Comparison of ENCODE assay signal across 9 cellular contexts in genomic region chr16:67311607-67312449, GRCh38. TPM values are rescaled to one million over a fixed set of nuclear protein-coding genes. Genes with fewer than 3 reads are reported as not detected.
A peak's percentile ranks its signal among the peaks of the same experiment; 100 is the strongest.
DNase-seq lines count a peak whose midpoint lies in the region; TF ChIP-seq lines count a peak whose summit lies in the region.
"Had no signal": no experiment of that assay in that cellular context is flagged by ENCODE, and none has a peak within 500 bp of the region (broad histone marks: within the 10 kb centered on the region; RNA-seq: fewer than 3 reads in every experiment).

No MANE protein-coding gene starts in this region.

- H3K27ac ChIP-seq in HEK293 (ENCODE audit: extremely low read depth, low read depth, low read length) = no peak overlapping the region
- H3K27ac ChIP-seq in ascending aorta = peak overlapping the region; percentile 49
- peak overlapping the region; percentile 66 to 70 for H3K27ac ChIP-seq in mucosa of rectum (ENCODE audit: low read depth in 2 of 2, low read length in 2 of 2)
- H3K27ac ChIP-seq: neutrophil had no signal

- H3K9me3 ChIP-seq in HEK293 (ENCODE audit: control insufficient read depth, insufficient read depth, low read depth, low read length) (no peaks in the 10 kb centered on the region), ascending aorta (no peaks in the 10 kb centered on the region), mucosa of rectum (ENCODE audit: control insufficient read depth in 2 of 2, low read length in 2 of 2) (no peaks in the 10 kb centered on the region)
- H3K9me3 ChIP-seq: neutrophil had no signal

- POLR2A ChIA-PET in GM10248 (lab: Yijun Ruan, JAX) (interaction anchor here (0.5 kb wide), 1 partner anchor 216 kb away, joined by 4 read pairs; no protein-coding TSS in a partner anchor), HEK293 (lab: Yijun Ruan, JAX) (interaction anchor here (1.2 kb wide), 1 partner anchor 15 kb away, joined by 5 read pairs; no protein-coding TSS in a partner anchor)

- H3K4me1 ChIP-seq in HEK293 (ENCODE audit: control insufficient read depth, insufficient read depth, low read length) (peaks cover 8% of the 10 kb centered on the region; the same call in 1 of the 2 replicates), ascending aorta (no peaks in the 10 kb centered on the region), mucosa of rectum (ENCODE audit: control insufficient read depth in 2 of 2, insufficient read depth in 2 of 2, low read length in 2 of 2) (peaks cover 0 to 5% of the 10 kb centered on the region in 2 donors)

- H3K36me3 ChIP-seq in HEK293 (ENCODE audit: control insufficient read depth in 2 of 2, insufficient read depth in 1 of 2, low read length in 2 of 2) = no peaks in the 10 kb centered on the region
- H3K36me3 ChIP-seq in ascending aorta = no peaks in the 10 kb centered on the region
- H3K36me3 ChIP-seq in mucosa of rectum (ENCODE audit: control insufficient read depth in 2 of 2, insufficient read depth in 2 of 2, low read length in 2 of 2) = no peaks in the 10 kb centered on the region
- H3K36me3 ChIP-seq: neutrophil had no signal

- CTCF ChIA-PET in GM10248 (lab: Yijun Ruan, JAX) = interaction anchor here (1.8 kb wide), 1 partner anchor 27 kb away, joined by 6 read pairs; no protein-coding TSS in a partner anchor
- CTCF ChIA-PET in HEK293 (lab: Yijun Ruan, JAX) = interaction anchor here (0.6 to 4.3 kb wide), 3 partner anchors 15 to 128 kb away, joined by 3 to 18 read pairs (median 3); partner anchors contain the start of genes KCTD19 and LRRC36

- TF ChIP-seq CTCF in GM10248 (IDR thresholded peaks at IDR 0.05; ENCODE audit: control extremely low read depth, extremely low read depth, low read depth, missing control alignments) (no peak), HEK293 (tag by site-specific recombination; IDR thresholded peaks at IDR 0.05) (no peak), ascending aorta (IDR thresholded peaks at IDR 0.05) (no peak)

- H3K27me3 ChIP-seq in ascending aorta (no peaks in the 10 kb centered on the region), mucosa of rectum (ENCODE audit: control insufficient read depth in 2 of 2, insufficient read depth in 2 of 2, low read length in 2 of 2) (no peaks in the 10 kb centered on the region)

- DNase-seq in GM10248 (ENCODE audit: extremely low spot score) = peak; percentile 76
- peak in 1 of 2 donors; percentile 79 for DNase-seq in ascending aorta (ENCODE audit: low spot score in 2 of 2)
- peak; percentile 36 for DNase-seq in superior temporal gyrus (ENCODE audit: extremely low spot score)
- no peak for DNase-seq in NCI-H446 treated with DMSO at 0.1 percent for 48 hours (lab: John Stamatoyannopoulos, UW)
- no peak for DNase-seq in NCI-H2081 treated with DMSO at 0.1 percent for 48 hours (lab: John Stamatoyannopoulos, UW)

- intact Hi-C loops in ascending aorta (cut with DNase I) = no loop called here

- H3K9ac ChIP-seq in mucosa of rectum (ENCODE audit: low read depth in 1 of 2, low read length in 2 of 2) = no peak overlapping the region

- no peak overlapping the region for H3K4me3 ChIP-seq in HEK293 (ENCODE audit: low read depth, low read length)
- no peak overlapping the region for H3K4me3 ChIP-seq in ascending aorta
- no peak overlapping the region for H3K4me3 ChIP-seq in mucosa of rectum (ENCODE audit: low read length in 2 of 2)

TF ChIP-seq in HEK293, 187 proteins besides CTCF, POLR2A, EP300 and RAD21 (continues in another document):
- TF ChIP-seq REPIN1 (tag by site-specific recombination; IDR thresholded peaks at IDR 0.05; ENCODE audit: low read depth) = no peak
- peak; percentile 74 for TF ChIP-seq TSHZ1 (tag by site-specific recombination; IDR thresholded peaks at IDR 0.05; ENCODE audit: borderline replicate concordance)
- TF ChIP-seq SP2 (tag by site-specific recombination; IDR thresholded peaks at IDR 0.05) = peak; percentile 63
- TF ChIP-seq ZNF362 (tag by site-specific recombination; IDR thresholded peaks at IDR 0.05) = peak; percentile 47; the same call in 1 of the 2 replicates
- peak; percentile 82 for TF ChIP-seq PRDM1 (tag by site-specific recombination; IDR thresholded peaks at IDR 0.05)
- no peak for TF ChIP-seq ZNF76 (tag by site-specific recombination; IDR thresholded peaks at IDR 0.05; ENCODE audit: borderline replicate concordance, low read depth)

TF ChIP-seq in PFSK-1, 5 proteins besides CTCF, POLR2A, EP300 and RAD21:
- TF ChIP-seq FOXP2 (optimal IDR thresholded peaks at IDR 0.05; ENCODE audit: borderline replicate concordance, extremely low read depth, extremely low read length, insufficient read depth) (peak; percentile 22), TAF1 (IDR thresholded peaks at IDR 0.05; ENCODE audit: borderline replicate concordance, insufficient read depth, low read length) (no peak), REST (IDR thresholded peaks at IDR 0.05; ENCODE audit: insufficient read depth in 1 of 2, low read depth in 2 of 2, low read length in 2 of 2) (no peak), POLR2AphosphoS5 (IDR thresholded peaks at IDR 0.05; ENCODE audit: low read depth, low read length) (no peak)

RNA-seq across cellular contexts. Expression of gene KCTD19, which starts 14.7 kb away (rescaled TPM):
- polyA plus RNA-seq in PFSK-1 (2012; ENCODE audit: insufficient read length, low read depth) = not detected
- not detected for total RNA-seq in ascending aorta

RNA-seq across cellular contexts. Expression of gene LRRC36, which starts 14.8 kb away (rescaled TPM):
- polyA plus RNA-seq in PFSK-1 (2012; ENCODE audit: insufficient read length, low read depth) = 0.59 TPM
- total RNA-seq in ascending aorta = not detected

RNA-seq across cellular contexts. Expression of gene PLEKHG4, which starts 32.5 kb away (rescaled TPM):
- not detected for polyA plus RNA-seq in PFSK-1 (2012; ENCODE audit: insufficient read length, low read depth)
- total RNA-seq in ascending aorta = 3.7 TPM

Comparison
In these comparisons a context has a peak if more than half of its experiments do, and no peak if none do; other contexts are left out.
1. DNase-seq: peak in GM10248 (single experiment) and superior temporal gyrus (single experiment); none in NCI-H446 treated with DMSO at 0.1 percent for 48 hours (single experiment) and NCI-H2081 treated with DMSO at 0.1 percent for 48 hours (single experiment).